ENCODE assay signal across 8 cellular contexts in genomic region chr11:77191823-77192495, GRCh38.
DNase-seq lines count a peak whose midpoint lies in the region; ATAC-seq and TF ChIP-seq lines count a peak whose summit lies in the region.

No MANE protein-coding gene starts in this region.

- intact Hi-C loops in Panc1 (cut with micrococcal nuclease; ENCODE audit: unreplicated experiment), result loop anchor here (1.0 to 2.0 kb wide), 2 partner anchors 65 to 357 kb away; no protein-coding TSS in a partner anchor

- POLR2A ChIA-PET in BJ (lab: Charles Lee) (no interaction called here), Panc1 (lab: Charles Lee) (no interaction called here)

- H3K27ac ChIP-seq in Panc1 (ENCODE audit: low read length), result no peak overlapping the region

- H3K9me3 ChIP-seq in HAP-1 (no peaks in the 10 kb centered on the region), Panc1 (ENCODE audit: control insufficient read depth, insufficient read depth, low read depth, low read length) (no peaks in the 10 kb centered on the region)

- H3K27me3 ChIP-seq in BJ (ENCODE audit: control insufficient read depth, insufficient read depth, low read length) (no peaks in the 10 kb centered on the region; the same call in 1 of the 2 replicates), HAP-1 (ENCODE audit: low read depth) (no peaks in the 10 kb centered on the region), Panc1 (ENCODE audit: control insufficient read depth, insufficient read depth, low read length) (no peaks in the 10 kb centered on the region)

- H3K4me3 ChIP-seq in BJ (ENCODE audit: low read depth, low read length) (no peak overlapping the region), HAP-1 (no peak overlapping the region), Panc1 (ENCODE audit: low read depth in 2 of 2, low read length in 2 of 2) (peak overlapping the region; percentile 32 to 69)

- BruUV-seq in Panc1 (replicated peaks; lab: Mats Ljungman, UMichigan), result no TSS peak

- H3K36me3 ChIP-seq in BJ (ENCODE audit: control insufficient read depth, insufficient read depth, low read length) (no peaks in the 10 kb centered on the region), HAP-1 (replicated peaks) (no peaks in the 10 kb centered on the region), Panc1 (ENCODE audit: control insufficient read depth, insufficient read depth, low read length) (no peaks in the 10 kb centered on the region)

- H3K4me1 ChIP-seq in HAP-1, result no peaks in the 10 kb centered on the region
- H3K4me1 ChIP-seq in Panc1 (ENCODE audit: control insufficient read depth, insufficient read depth, low read length), result no peaks in the 10 kb centered on the region

- DNase-seq in BJ (ENCODE audit: low read depth) (no peak), HAP-1 (ENCODE audit: low spot score in 2 of 2) (peak; percentile 48 to 88), Panc1 (ENCODE audit: low read depth, low spot score) (peak; percentile 46), iPS DF 19.7 (ENCODE audit: low read depth, low spot score) (peak; percentile 78), HK-2 (ENCODE audit: unreplicated experiment) (no peak)
- peak; percentile 64 for DNase-seq in activated naive CD4-positive, alpha-beta T cell treated with anti-CD3 and anti-CD28 coated beads, Interleukin-2, amount 50 U/mL, for 16 hours
- DNase-seq in stimulated activated CD4-positive, alpha-beta T cell treated with anti-CD3 and anti-CD28 coated beads, Interleukin-4, amount 100 ng/mL, for 48 hours (ENCODE audit: low read depth in 2 of 2), result peak; percentile 41 to 53

- in situ Hi-C loops in HAP-1 (cut with MboI; ENCODE audit: low sequenced_read_pairs) (loop anchor here (10.0 kb wide), 1 partner anchor 363 kb away; no protein-coding TSS in a partner anchor), Panc1 (cut with HindIII; ENCODE audit: low pct_unique_long_range_greater_than_20kb, low sequenced_read_pairs) (no loop called here)

- peak; percentile 52 for TF ChIP-seq CTCF in BJ (IDR thresholded peaks at IDR 0.05; ENCODE audit: insufficient read depth, low read depth, low read length)
- TF ChIP-seq CTCF in Panc1 (IDR thresholded peaks at IDR 0.05), result peak; percentile 99

- ATAC-seq in Panc1, result peak; percentile 92
- ATAC-seq in GM21367 (IDR thresholded peaks at IDR 0.05; ENCODE audit: unreplicated experiment), result no peak

- CTCF ChIA-PET in BJ (lab: Yijun Ruan, JAX), result no interaction called here
- CTCF ChIA-PET in Panc1 (lab: Charles Lee), result interaction anchor here (0.6 kb wide), 1 partner anchor 144 kb away, joined by 4 read pairs; no protein-coding TSS in a partner anchor

Comparison
In these comparisons a context has a peak if more than half of its experiments do, and no peak if none do; other contexts are left out.
1. DNase-seq: peak in HAP-1 (2 of 2), Panc1 (single experiment), activated naive CD4-positive, alpha-beta T cell treated with anti-CD3 and anti-CD28 coated beads, Interleukin-2, amount 50 U/mL, for 16 hours (single experiment), iPS DF 19.7 (single experiment) and stimulated activated CD4-positive, alpha-beta T cell treated with anti-CD3 and anti-CD28 coated beads, Interleukin-4, amount 100 ng/mL, for 48 hours (2 of 2); none in BJ (single experiment) and HK-2 (single experiment).
2. H3K4me3 ChIP-seq: peak in Panc1 (2 of 2); none in BJ (single experiment) and HAP-1 (single experiment).